8 cellular contexts compared by ENCODE assay signal in genomic region chr2:134119672-134120159, GRCh38.
DNase-seq lines count a peak whose midpoint lies in the region; TF ChIP-seq lines count a peak whose summit lies in the region.

No MANE protein-coding gene starts in this region.

- H3K18ac ChIP-seq in neuronal stem cell (ENCODE audit: low read length), result peak overlapping the region; percentile 89

- no peak overlapping the region for H2BK120ac ChIP-seq in neuronal stem cell (ENCODE audit: low read depth, low read length)

- H3K79me1 ChIP-seq in neuronal stem cell (ENCODE audit: low read depth, low read length), result peaks cover 6% of the 10 kb centered on the region

- H2BK5ac ChIP-seq in neuronal stem cell (ENCODE audit: low read length), result no peak overlapping the region

- no peaks in the 10 kb centered on the region for H3K9me3 ChIP-seq in Loucy (ENCODE audit: insufficient read depth, low read depth, low read length)
- no peaks in the 10 kb centered on the region for H3K9me3 ChIP-seq in neuronal stem cell (replicated peaks in 1 of 2; ENCODE audit: control insufficient read depth in 2 of 2, insufficient read depth in 1 of 2, low read depth in 1 of 2, low read length in 2 of 2)

- peaks cover 41% of the 10 kb centered on the region for H3K4me1 ChIP-seq in Loucy (ENCODE audit: insufficient read depth, low read length, poor library complexity, severe bottlenecking)
- peaks cover 2 to 13% of the 10 kb centered on the region in 2 donors for H3K4me1 ChIP-seq in neuronal stem cell (ENCODE audit: control insufficient read depth in 2 of 2, insufficient read depth in 1 of 2, low read depth in 1 of 2, low read length in 2 of 2)

- no peak overlapping the region for H3K14ac ChIP-seq in neuronal stem cell (ENCODE audit: low read length)

- peaks cover 46% of the 10 kb centered on the region for H3K79me2 ChIP-seq in Loucy (ENCODE audit: insufficient read depth, low read length)

- H3K4ac ChIP-seq in neuronal stem cell (ENCODE audit: low read length), result no peak overlapping the region

- H2BK12ac ChIP-seq in neuronal stem cell (ENCODE audit: low read length), result no peak overlapping the region

- H4K91ac ChIP-seq in neuronal stem cell (ENCODE audit: low read depth, low read length, poor library complexity), result no peak overlapping the region

- H3K4me3 ChIP-seq in H7 (ENCODE audit: insufficient read depth, low read depth, low read length) (peak overlapping the region; percentile 80), Loucy (ENCODE audit: low read length, poor library complexity, severe bottlenecking) (peak overlapping the region; percentile 91), neuronal stem cell (ENCODE audit: low read length in 2 of 2) (peak overlapping the region; percentile 80 to 98)

- no peak overlapping the region for H4K8ac ChIP-seq in neuronal stem cell (ENCODE audit: low read depth, low read length)

- H2AFZ ChIP-seq in Loucy (ENCODE audit: low read length) (peak overlapping the region; percentile 96), neuronal stem cell (ENCODE audit: low read length) (peak overlapping the region; percentile 97)

- peaks cover 40% of the 10 kb centered on the region for H4K20me1 ChIP-seq in Loucy (ENCODE audit: insufficient read depth, low read length, poor library complexity, severe bottlenecking)

- H3F3A ChIP-seq in Loucy (ENCODE audit: low read depth), result peaks cover 4% of the 10 kb centered on the region; the same call in 1 of the 2 replicates

- H3K4me2 ChIP-seq in Loucy (ENCODE audit: low read depth, low read length, poor library complexity, severe bottlenecking), result peak overlapping the region; percentile 97
- peak overlapping the region; percentile 83 for H3K4me2 ChIP-seq in neuronal stem cell (ENCODE audit: insufficient read depth, low read length, poor library complexity, severe bottlenecking)

- no peaks in the 10 kb centered on the region for H3K9me2 ChIP-seq in Loucy (replicated peaks; ENCODE audit: low read depth, low read length)

- H3K9ac ChIP-seq in Loucy (ENCODE audit: low read depth, low read length, poor library complexity, severe bottlenecking), result peak overlapping the region; percentile 81
- peak overlapping the region; percentile 96 for H3K9ac ChIP-seq in neuronal stem cell (ENCODE audit: low read depth, low read length, poor library complexity)

- TF ChIP-seq CTCF in Loucy (conservative IDR thresholded peaks at IDR 0.05; ENCODE audit: low read length), result no peak

- peak overlapping the region; percentile 90 for H3K27ac ChIP-seq in neuronal stem cell (replicated peaks; ENCODE audit: low read length)
- H3K27ac ChIP-seq in substantia nigra (ENCODE audit: low read depth, low read length, poor library complexity, severe bottlenecking), result peak overlapping the region; percentile 89

- no peak overlapping the region for H3K23ac ChIP-seq in neuronal stem cell (ENCODE audit: low read depth, low read length, poor library complexity)

- H3K27me3 ChIP-seq in H7 (ENCODE audit: control insufficient read depth, insufficient read depth, low read length), result peaks cover 2% of the 10 kb centered on the region
- H3K27me3 ChIP-seq in Loucy (ENCODE audit: insufficient read depth, low read length, poor library complexity, severe bottlenecking), result no peaks in the 10 kb centered on the region
- H3K27me3 ChIP-seq in neuronal stem cell (ENCODE audit: control insufficient read depth in 3 of 3, insufficient read depth in 3 of 3, low read depth in 1 of 3, low read length in 3 of 3), result no peaks in the 10 kb centered on the region

- H2BK15ac ChIP-seq in neuronal stem cell (ENCODE audit: low read length), result no peak overlapping the region

- H3K36me3 ChIP-seq in H7 (replicated peaks; ENCODE audit: control insufficient read depth, insufficient read depth, low read length) (no peaks in the 10 kb centered on the region), Loucy (ENCODE audit: insufficient read depth, low read length) (no peaks in the 10 kb centered on the region), neuronal stem cell (replicated peaks in 1 of 2; ENCODE audit: control insufficient read depth in 2 of 2, insufficient read depth in 2 of 2, low read length in 2 of 2) (no peaks in the 10 kb centered on the region)

- DNase-seq in GDM1 (lab: John Stamatoyannopoulos, UW), result peak; percentile 88
- peak; percentile 92 for DNase-seq in H7
- DNase-seq in SIG-M5 treated with dmso at 0.1 percent for 504 hours (lab: John Stamatoyannopoulos, UW; ENCODE audit: unreplicated experiment), result peak; percentile 96
- peak; percentile 32 to 66 (median 54) for DNase-seq in activated naive CD4-positive, alpha-beta T cell (lab: John Stamatoyannopoulos, UW)
- peak; percentile 90 for DNase-seq in foreskin melanocyte
- DNase-seq in neuronal stem cell (ENCODE audit: low spot score), result peak; percentile 85
- peak; percentile 51 to 93 (median 86) for DNase-seq in substantia nigra (lab: John Stamatoyannopoulos, UW)

- no CpG with 5 or more reads among the region's 45 CpGs for WGBS in neuronal stem cell (ENCODE audit: extremely low coverage in 2 of 2, insufficient read length in 2 of 2, insufficient replicate concordance in 1 of 2), 2 donors

- H2AK5ac ChIP-seq in neuronal stem cell (ENCODE audit: low read depth, low read length), result no peak overlapping the region

Comparison
In these comparisons a context has a peak if more than half of its experiments do, and no peak if none do; other contexts are left out.
1. Peak in every context shown above with its lines: DNase-seq, H3K4me3 ChIP-seq and H3K27ac ChIP-seq.